Comparison of ENCODE assay signal across 2 cellular contexts in the genomic region with DNA sequence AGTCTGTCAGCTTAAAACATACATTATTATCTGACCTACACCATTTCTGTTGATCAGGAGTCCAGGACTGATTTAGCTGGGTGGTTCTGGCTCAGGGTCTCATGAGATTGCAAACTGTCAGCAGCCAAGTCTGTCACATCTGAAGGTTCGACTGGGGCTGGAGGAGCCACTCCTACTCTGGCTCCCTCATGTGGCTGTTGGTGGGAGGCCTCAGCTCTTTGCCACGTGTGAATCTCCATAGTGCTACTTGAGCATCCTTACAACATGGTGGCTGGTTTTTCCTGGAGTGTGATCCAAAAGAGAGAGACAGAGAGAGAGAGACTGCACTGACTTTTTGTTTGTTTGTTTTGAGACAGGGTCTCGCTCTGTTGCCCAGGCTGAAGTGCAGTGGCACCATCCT.
TF ChIP-seq lines count a peak whose summit lies in the region.

No MANE protein-coding gene starts in this region.

TF ChIP-seq in SK-N-SH treated with all-trans-retinoic acid at 6 μM for 48 hours, 23 proteins besides CTCF, POLR2A, EP300 and RAD21:
- TF ChIP-seq, protein P1, sequence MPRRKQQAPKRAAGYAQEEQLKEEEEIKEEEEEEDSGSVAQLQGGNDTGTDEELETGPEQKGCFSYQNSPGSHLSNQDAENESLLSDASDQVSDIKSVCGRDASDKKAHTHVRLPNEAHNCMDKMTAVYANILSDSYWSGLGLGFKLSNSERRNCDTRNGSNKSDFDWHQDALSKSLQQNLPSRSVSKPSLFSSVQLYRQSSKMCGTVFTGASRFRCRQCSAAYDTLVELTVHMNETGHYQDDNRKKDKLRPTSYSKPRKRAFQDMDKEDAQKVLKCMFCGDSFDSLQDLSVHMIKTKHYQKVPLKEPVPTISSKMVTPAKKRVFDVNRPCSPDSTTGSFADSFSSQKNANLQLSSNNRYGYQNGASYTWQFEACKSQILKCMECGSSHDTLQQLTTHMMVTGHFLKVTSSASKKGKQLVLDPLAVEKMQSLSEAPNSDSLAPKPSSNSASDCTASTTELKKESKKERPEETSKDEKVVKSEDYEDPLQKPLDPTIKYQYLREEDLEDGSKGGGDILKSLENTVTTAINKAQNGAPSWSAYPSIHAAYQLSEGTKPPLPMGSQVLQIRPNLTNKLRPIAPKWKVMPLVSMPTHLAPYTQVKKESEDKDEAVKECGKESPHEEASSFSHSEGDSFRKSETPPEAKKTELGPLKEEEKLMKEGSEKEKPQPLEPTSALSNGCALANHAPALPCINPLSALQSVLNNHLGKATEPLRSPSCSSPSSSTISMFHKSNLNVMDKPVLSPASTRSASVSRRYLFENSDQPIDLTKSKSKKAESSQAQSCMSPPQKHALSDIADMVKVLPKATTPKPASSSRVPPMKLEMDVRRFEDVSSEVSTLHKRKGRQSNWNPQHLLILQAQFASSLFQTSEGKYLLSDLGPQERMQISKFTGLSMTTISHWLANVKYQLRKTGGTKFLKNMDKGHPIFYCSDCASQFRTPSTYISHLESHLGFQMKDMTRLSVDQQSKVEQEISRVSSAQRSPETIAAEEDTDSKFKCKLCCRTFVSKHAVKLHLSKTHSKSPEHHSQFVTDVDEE (CRISPR knock-in tag; IDR thresholded peaks at IDR 0.05), result no peak
- no peak for TF ChIP-seq TCF4 (CRISPR knock-in tag; IDR thresholded peaks at IDR 0.05; ENCODE audit: borderline replicate concordance)
- TF ChIP-seq CREB5 (CRISPR knock-in tag; IDR thresholded peaks at IDR 0.05; ENCODE audit: low read depth), result no peak
- TF ChIP-seq CSDC2 (CRISPR knock-in tag; IDR thresholded peaks at IDR 0.05), result no peak
- TF ChIP-seq ZNF565 (CRISPR knock-in tag; conservative IDR thresholded peaks at IDR 0.05; ENCODE audit: low read depth), result peak; percentile 99

TF ChIP-seq in SK-N-SH, 30 proteins besides CTCF, POLR2A, EP300 and RAD21 (continued from another document):
- TF ChIP-seq, protein P2, sequence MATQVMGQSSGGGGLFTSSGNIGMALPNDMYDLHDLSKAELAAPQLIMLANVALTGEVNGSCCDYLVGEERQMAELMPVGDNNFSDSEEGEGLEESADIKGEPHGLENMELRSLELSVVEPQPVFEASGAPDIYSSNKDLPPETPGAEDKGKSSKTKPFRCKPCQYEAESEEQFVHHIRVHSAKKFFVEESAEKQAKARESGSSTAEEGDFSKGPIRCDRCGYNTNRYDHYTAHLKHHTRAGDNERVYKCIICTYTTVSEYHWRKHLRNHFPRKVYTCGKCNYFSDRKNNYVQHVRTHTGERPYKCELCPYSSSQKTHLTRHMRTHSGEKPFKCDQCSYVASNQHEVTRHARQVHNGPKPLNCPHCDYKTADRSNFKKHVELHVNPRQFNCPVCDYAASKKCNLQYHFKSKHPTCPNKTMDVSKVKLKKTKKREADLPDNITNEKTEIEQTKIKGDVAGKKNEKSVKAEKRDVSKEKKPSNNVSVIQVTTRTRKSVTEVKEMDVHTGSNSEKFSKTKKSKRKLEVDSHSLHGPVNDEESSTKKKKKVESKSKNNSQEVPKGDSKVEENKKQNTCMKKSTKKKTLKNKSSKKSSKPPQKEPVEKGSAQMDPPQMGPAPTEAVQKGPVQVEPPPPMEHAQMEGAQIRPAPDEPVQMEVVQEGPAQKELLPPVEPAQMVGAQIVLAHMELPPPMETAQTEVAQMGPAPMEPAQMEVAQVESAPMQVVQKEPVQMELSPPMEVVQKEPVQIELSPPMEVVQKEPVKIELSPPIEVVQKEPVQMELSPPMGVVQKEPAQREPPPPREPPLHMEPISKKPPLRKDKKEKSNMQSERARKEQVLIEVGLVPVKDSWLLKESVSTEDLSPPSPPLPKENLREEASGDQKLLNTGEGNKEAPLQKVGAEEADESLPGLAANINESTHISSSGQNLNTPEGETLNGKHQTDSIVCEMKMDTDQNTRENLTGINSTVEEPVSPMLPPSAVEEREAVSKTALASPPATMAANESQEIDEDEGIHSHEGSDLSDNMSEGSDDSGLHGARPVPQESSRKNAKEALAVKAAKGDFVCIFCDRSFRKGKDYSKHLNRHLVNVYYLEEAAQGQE (IDR thresholded peaks at IDR 0.05; ENCODE audit: low read depth, low read length), result no peak
- no peak for TF ChIP-seq GABPA (IDR thresholded peaks at IDR 0.05; ENCODE audit: low read depth)
- no peak for TF ChIP-seq FOXM1 (IDR thresholded peaks at IDR 0.05; ENCODE audit: low read depth)
- TF ChIP-seq RCOR1 (IDR thresholded peaks at IDR 0.05; ENCODE audit: low read length), result no peak
TF ChIP-seq in SK-N-SH: peak in this region for 0.
